ENCODE assay signal across 9 cellular contexts in genomic region chr14:50677527-50678063, GRCh38. TPM values are rescaled to one million over a fixed set of nuclear protein-coding genes. Genes with fewer than 3 reads are reported as not detected.
A peak's percentile ranks its signal among the peaks of the same experiment; 100 is the strongest.
DNase-seq lines count a peak whose midpoint lies in the region; ATAC-seq and TF ChIP-seq lines count a peak whose summit lies in the region.
"Had no signal": no experiment of that assay in that cellular context is flagged by ENCODE, and none has a peak within 500 bp of the region (broad histone marks: within the 10 kb centered on the region; RNA-seq: fewer than 3 reads in every experiment).

No MANE protein-coding gene starts in this region.

- H3K4me1 Mint-ChIP-seq in effector memory CD8-positive, alpha-beta T cell (ENCODE audit: low read depth in 2 of 2), result peaks cover 0 to 4% of the 10 kb centered on the region in 2 donors

- intact Hi-C loops in left lung (cut with DNase I), result no loop called here

- peak; percentile 64 for ATAC-seq in HG02981 (IDR thresholded peaks at IDR 0.05; ENCODE audit: unreplicated experiment)
- ATAC-seq in left lung, result peak; percentile 61
- ATAC-seq in effector memory CD8-positive, alpha-beta T cell (replicated peaks), result no peak
- ATAC-seq in HG03135 (IDR thresholded peaks at IDR 0.05; ENCODE audit: unreplicated experiment), result no peak

- H3K36me3 ChIP-seq in left lung, result no peaks in the 10 kb centered on the region

- H3K27ac ChIP-seq in left lung, result peak overlapping the region; percentile 16 to 55

- no peaks in the 10 kb centered on the region for H3K27me3 ChIP-seq in left lung

- H3K27me3 Mint-ChIP-seq in effector memory CD8-positive, alpha-beta T cell, result no peaks in the 10 kb centered on the region

- H3K9me3 Mint-ChIP-seq in effector memory CD8-positive, alpha-beta T cell, result no peaks in the 10 kb centered on the region

- H3K9me3 ChIP-seq in left lung, result no peaks in the 10 kb centered on the region

- H3K36me3 Mint-ChIP-seq in effector memory CD8-positive, alpha-beta T cell (ENCODE audit: insufficient read depth), result no peaks in the 10 kb centered on the region

- peak overlapping the region; percentile 35 for H3K4me3 ChIP-seq in GM12865 (ENCODE audit: low read depth, low read length)
- H3K4me3 ChIP-seq in left lung, result no peak overlapping the region
- H3K4me3 ChIP-seq: lung had no signal

- peaks cover 5 to 19% of the 10 kb centered on the region in 2 donors for H3K4me1 ChIP-seq in left lung

- H3K4me3 Mint-ChIP-seq in effector memory CD8-positive, alpha-beta T cell, result no peak overlapping the region

- peak overlapping the region in 1 of 2 donors; percentile 0 for H3K27ac Mint-ChIP-seq in effector memory CD8-positive, alpha-beta T cell

- no peak for TF ChIP-seq CTCF in GM12865 (IDR thresholded peaks at IDR 0.05; ENCODE audit: insufficient read depth, low read depth, low read length, missing control alignments)
- TF ChIP-seq CTCF in left lung (IDR thresholded peaks at IDR 0.05), result no peak

- DNase-seq in GM12865 (ENCODE audit: low read depth) (peak; percentile 57), SW 1271 (lab: John Stamatoyannopoulos, UW) (peak; percentile 21 to 88), left lung (no peak), NCI-H146 (lab: John Stamatoyannopoulos, UW) (no peak), ecto neural progenitor cell (ENCODE audit: low spot score) (no peak)
- no peak for DNase-seq in effector memory CD8-positive, alpha-beta T cell

RNA-seq across cellular contexts. Expression of gene SAV1, which starts 9.5 kb away (rescaled TPM):
- total RNA-seq in left lung, result 10 to 100 TPM; 28.2 to 32.3 TPM

Comparison
In these comparisons a context has a peak if more than half of its experiments do, and no peak if none do; other contexts are left out.
1. DNase-seq: peak in GM12865 (single experiment) and SW 1271 (2 of 2); none in left lung (0 of 2), effector memory CD8-positive, alpha-beta T cell (0 of 3), NCI-H146 (single experiment) and ecto neural progenitor cell (single experiment).
2. ATAC-seq: peak in HG02981 (single experiment) and left lung (single experiment); none in effector memory CD8-positive, alpha-beta T cell (single experiment) and HG03135 (single experiment).